15 cellular contexts compared by ENCODE assay signal in genomic region chr6:111739257-111739696, GRCh38.
DNase-seq lines count a peak whose midpoint lies in the region; ATAC-seq lines count a peak whose summit lies in the region.
"Had no signal": no experiment of that assay in that cellular context is flagged by ENCODE, and none has a peak within 500 bp of the region (broad histone marks: within the 10 kb centered on the region; RNA-seq: fewer than 3 reads in every experiment).

No MANE protein-coding gene starts in this region.

- no peaks in the 10 kb centered on the region for H3K9me3 Mint-ChIP-seq in activated T-cell treated with anti-CD3 and anti-CD28 coated beads, Interleukin-2, amount 50 U/mL, for 72 hours
- no peaks in the 10 kb centered on the region for H3K9me3 Mint-ChIP-seq in activated naive CD8-positive, alpha-beta T cell (ENCODE audit: low read depth)
- no peaks in the 10 kb centered on the region for H3K9me3 Mint-ChIP-seq in stimulated activated naive B cell treated with anti-CD40 and anti-IgM and Interleukin-4, amounts not matched to agents 10 μg/mL and 1 μg/mL and 100 μg/mL, for 72 hours

- peak overlapping the region; percentile 86 for H3K27ac Mint-ChIP-seq in activated T-cell treated with anti-CD3 and anti-CD28 coated beads, Interleukin-2, amount 50 U/mL, for 72 hours
- H3K27ac Mint-ChIP-seq in activated naive CD8-positive, alpha-beta T cell: peak overlapping the region; percentile 84
- peak overlapping the region; percentile 76 for H3K27ac Mint-ChIP-seq in stimulated activated naive B cell treated with anti-CD40 and anti-IgM and Interleukin-4, amounts not matched to agents 10 μg/mL and 1 μg/mL and 100 μg/mL, for 72 hours

- peaks cover 35 to 68% of the 10 kb centered on the region in 2 donors for H3K36me3 Mint-ChIP-seq in activated T-cell treated with anti-CD3 and anti-CD28 coated beads, Interleukin-2, amount 50 U/mL, for 72 hours (ENCODE audit: insufficient read depth in 2 of 2)
- H3K36me3 Mint-ChIP-seq in activated naive CD8-positive, alpha-beta T cell: peaks cover 50% of the 10 kb centered on the region
- H3K36me3 Mint-ChIP-seq in stimulated activated naive B cell treated with anti-CD40 and anti-IgM and Interleukin-4, amounts not matched to agents 10 μg/mL and 1 μg/mL and 100 μg/mL, for 72 hours: peaks cover 20 to 40% of the 10 kb centered on the region in 2 donors

- no peak for DNase-seq in activated T-cell treated with anti-CD3 and anti-CD28 coated beads, Interleukin-2, amount 50 U/mL, for 72 hours
- no peak for DNase-seq in activated T-cell treated with anti-CD3 and anti-CD28 coated beads, Interleukin-2, amount 50 U/mL, for 48 hours
- peak; percentile 25 for DNase-seq in stimulated activated naive B cell treated with anti-CD40 and anti-IgM and Interleukin-4, amounts not matched to agents 10 μg/mL and 1 μg/mL and 100 μg/mL, for 72 hours
- DNase-seq in cerebellum (ENCODE audit: low spot score): no peak
- DNase-seq in stimulated activated CD4-positive, alpha-beta T cell treated with anti-CD3 and anti-CD28 coated beads, Interleukin-15, amount 100 ng/mL, for 24 hours: no peak
- DNase-seq: activated CD4-positive, alpha-beta T cell treated with anti-CD3 and anti-CD28 coated beads, Interleukin-2, amount 50 U/mL, for 48 hours; foreskin melanocyte; GF-D8; GOT3; NK-92 treated with Interleukin-12 subunit alpha and Interleukin-12 subunit beta, amount 100 ng/mL, for 24 hours; small intestine; uterus had no signal

- peaks cover 98% of the 10 kb centered on the region for H3K4me1 Mint-ChIP-seq in activated T-cell treated with anti-CD3 and anti-CD28 coated beads, Interleukin-2, amount 50 U/mL, for 72 hours (ENCODE audit: low read depth)
- H3K4me1 Mint-ChIP-seq in activated naive CD8-positive, alpha-beta T cell (ENCODE audit: low read depth): peaks cover 94% of the 10 kb centered on the region
- peaks cover 51 to 77% of the 10 kb centered on the region in 2 donors for H3K4me1 Mint-ChIP-seq in stimulated activated naive B cell treated with anti-CD40 and anti-IgM and Interleukin-4, amounts not matched to agents 10 μg/mL and 1 μg/mL and 100 μg/mL, for 72 hours

- H3K27me3 Mint-ChIP-seq in activated T-cell treated with anti-CD3 and anti-CD28 coated beads, Interleukin-2, amount 50 U/mL, for 72 hours (ENCODE audit: low read depth): no peaks in the 10 kb centered on the region
- H3K27me3 Mint-ChIP-seq in activated naive CD8-positive, alpha-beta T cell: no peaks in the 10 kb centered on the region
- H3K27me3 Mint-ChIP-seq in stimulated activated naive B cell treated with anti-CD40 and anti-IgM and Interleukin-4, amounts not matched to agents 10 μg/mL and 1 μg/mL and 100 μg/mL, for 72 hours: no peaks in the 10 kb centered on the region

- no peak for ATAC-seq in activated T-cell treated with anti-CD3 and anti-CD28 coated beads, Interleukin-2, amount 50 U/mL, for 72 hours (replicated peaks in 1 of 2)
- peak; percentile 58 for ATAC-seq in HG02759 (IDR thresholded peaks at IDR 0.05; ENCODE audit: unreplicated experiment)
- ATAC-seq in stimulated activated naive B cell treated with anti-CD40 and anti-IgM and Interleukin-4, amounts not matched to agents 10 μg/mL and 1 μg/mL and 100 μg/mL, for 72 hours (replicated peaks): peak; percentile 76 to 84
- ATAC-seq in HG02798 (IDR thresholded peaks at IDR 0.05; ENCODE audit: poor library complexity, unreplicated experiment): no peak

- peak overlapping the region; percentile 18 to 54 for H3K4me3 Mint-ChIP-seq in activated T-cell treated with anti-CD3 and anti-CD28 coated beads, Interleukin-2, amount 50 U/mL, for 72 hours
- peak overlapping the region; percentile 63 for H3K4me3 Mint-ChIP-seq in activated naive CD8-positive, alpha-beta T cell
- H3K4me3 Mint-ChIP-seq in stimulated activated naive B cell treated with anti-CD40 and anti-IgM and Interleukin-4, amounts not matched to agents 10 μg/mL and 1 μg/mL and 100 μg/mL, for 72 hours: peak overlapping the region; percentile 30 to 47

Comparison
In these comparisons a context has a peak if more than half of its experiments do, and no peak if none do; other contexts are left out.
1. ATAC-seq: peak in HG02759 (single experiment) and stimulated activated naive B cell treated with anti-CD40 and anti-IgM and Interleukin-4, amounts not matched to agents 10 μg/mL and 1 μg/mL and 100 μg/mL, for 72 hours (2 of 2); none in activated T-cell treated with anti-CD3 and anti-CD28 coated beads, Interleukin-2, amount 50 U/mL, for 72 hours (0 of 2) and HG02798 (single experiment).
2. Peak in every context shown above with its lines, with median percentiles within 50 percentile points of each other: H3K27ac Mint-ChIP-seq and H3K4me3 Mint-ChIP-seq.